Comparison of ENCODE assay signal across 10 cellular contexts in genomic region chr1:165645654-165646366, GRCh38. TPM values are rescaled to one million over a fixed set of nuclear protein-coding genes. Genes with fewer than 3 reads are reported as not detected.
DNase-seq lines count a peak whose midpoint lies in the region; ATAC-seq and TF ChIP-seq lines count a peak whose summit lies in the region.
"Had no signal": no experiment of that assay in that cellular context is flagged by ENCODE, and none has a peak within 500 bp of the region (broad histone marks: within the 10 kb centered on the region; RNA-seq: fewer than 3 reads in every experiment).

No MANE protein-coding gene starts in this region.

- H3K4me1 Mint-ChIP-seq in type B pancreatic cell (ENCODE audit: unreplicated experiment): no peaks in the 10 kb centered on the region

- DNase-seq in stimulated activated CD4-positive, alpha-beta T cell treated with anti-CD3 and anti-CD28 coated beads, Interleukin-4, amount 100 ng/mL, for 24 hours: peak; percentile 12
- DNase-seq in stimulated activated CD4-positive, alpha-beta T cell treated with anti-CD3 and anti-CD28 coated beads, Interleukin-4, amount 100 ng/mL, for 4 hours: no peak
- peak; percentile 10 for DNase-seq in Jurkat, Clone E6-1 (ENCODE audit: low read depth, low spot score)
- DNase-seq in type B pancreatic cell (ENCODE audit: extremely low spot score, unreplicated experiment): no peak
- no peak for DNase-seq in DMS53 (lab: John Stamatoyannopoulos, UW)
- DNase-seq: NCI-H510A had no signal

- peak; percentile 87 for ATAC-seq in esophagus mucosa
- no peak for ATAC-seq in HG03520 (IDR thresholded peaks at IDR 0.05; ENCODE audit: unreplicated experiment)
- no peak for ATAC-seq in HG02642 (IDR thresholded peaks at IDR 0.05; ENCODE audit: poor library complexity, unreplicated experiment)

- H3K9me3 Mint-ChIP-seq in type B pancreatic cell: no peaks in the 10 kb centered on the region

- peak overlapping the region; percentile 39 for H3K27ac Mint-ChIP-seq in type B pancreatic cell

- H3K36me3 Mint-ChIP-seq in type B pancreatic cell: no peaks in the 10 kb centered on the region

- no peak overlapping the region for H3K4me3 ChIP-seq in Jurkat, Clone E6-1 (ENCODE audit: low read length)
- H3K4me3 ChIP-seq: upper lobe of left lung had no signal

- H3K27me3 Mint-ChIP-seq in type B pancreatic cell: no peaks in the 10 kb centered on the region

- no peak overlapping the region for H3K4me3 Mint-ChIP-seq in type B pancreatic cell

- TF ChIP-seq CTCF in type B pancreatic cell (conservative IDR thresholded peaks at IDR 0.05): no peak

RNA-seq across cellular contexts. Expression of gene MGST3, which starts 14.8 kb away (rescaled TPM):
- 90.7 TPM for polyA plus RNA-seq in Jurkat, Clone E6-1 (2012; ENCODE audit: insufficient read depth, insufficient read length)
- total RNA-seq in esophagus mucosa: 58.9 TPM
- 133 and 206 TPM in 2 replicates for total RNA-seq in type B pancreatic cell (ENCODE audit: low replicate concordance)

RNA-seq across cellular contexts. Expression of gene ALDH9A1, which starts 52.6 kb away (rescaled TPM):
- 45.5 TPM for polyA plus RNA-seq in Jurkat, Clone E6-1 (2012; ENCODE audit: insufficient read depth, insufficient read length)
- total RNA-seq in esophagus mucosa (108 TPM), type B pancreatic cell (ENCODE audit: low replicate concordance) (44.7 and 57.8 TPM in 2 replicates)

Comparison
In these comparisons a context has a peak if more than half of its experiments do, and no peak if none do; other contexts are left out.
1. DNase-seq: peak in stimulated activated CD4-positive, alpha-beta T cell treated with anti-CD3 and anti-CD28 coated beads, Interleukin-4, amount 100 ng/mL, for 24 hours (single experiment) and Jurkat, Clone E6-1 (single experiment); none in stimulated activated CD4-positive, alpha-beta T cell treated with anti-CD3 and anti-CD28 coated beads, Interleukin-4, amount 100 ng/mL, for 4 hours (0 of 2), type B pancreatic cell (single experiment) and DMS53 (single experiment).